In genomic region chr14:79638647-79639266, GRCh38 we compare ENCODE assay signal across 27 cellular contexts.
DNase-seq lines count a peak whose midpoint lies in the region; ATAC-seq and TF ChIP-seq lines count a peak whose summit lies in the region.
"Had no signal": no experiment of that assay in that cellular context is flagged by ENCODE, and none has a peak within 500 bp of the region (broad histone marks: within the 10 kb centered on the region; RNA-seq: fewer than 3 reads in every experiment).

No MANE protein-coding gene starts in this region.

- DNase-seq in NCI-H524 (lab: John Stamatoyannopoulos, UW) (peak; percentile 22 to 56), NCI-H524 treated with DMSO at 0.1 percent for 48 hours (lab: John Stamatoyannopoulos, UW) (no peak), cerebellar cortex (ENCODE audit: low spot score) (peak; percentile 99), mesenchymal stem cell (no peak), superior temporal gyrus (ENCODE audit: extremely low spot score) (peak; percentile 64), testis (no peak)
- no peak for DNase-seq in activated naive CD8-positive, alpha-beta T cell treated with anti-CD3 and anti-CD28 coated beads for 36 hours
- DNase-seq: 8988T; activated CD4-positive, alpha-beta T cell treated with anti-CD3 and anti-CD28 coated beads, Interleukin-2, amount 50 U/mL, for 1 hour; activated naive CD4-positive, alpha-beta T cell treated with anti-CD3 and anti-CD28 coated beads, Interleukin-2, amount 10 ng/mL, durations not matched to agents 7 days and 5 days; aorta; CD8-positive, alpha-beta memory T cell; DMS53; glutamatergic neuron; KG1; left ventricle myocardium superior; midbrain; MM.1S; NCI-H1417 treated with DMSO at 0.1 percent for 48 hours; NCI-H748 treated with DMSO at 0.1 percent for 48 hours; nephron progenitor cell had no signal

- H3K36me3 ChIP-seq in mesenchymal stem cell (ENCODE audit: control insufficient read depth in 1 of 2, insufficient read depth in 2 of 2, low read depth in 1 of 2, low read length in 2 of 2) (no peaks in the 10 kb centered on the region), testis (ENCODE audit: low read depth, missing control alignments) (no peaks in the 10 kb centered on the region)

- H2AK5ac ChIP-seq in mesenchymal stem cell (ENCODE audit: low read length, severe bottlenecking): no peak overlapping the region

- no peaks in the 10 kb centered on the region for H3K79me1 ChIP-seq in mesenchymal stem cell (replicated peaks; ENCODE audit: low read length, poor library complexity, severe bottlenecking)

- H2BK12ac ChIP-seq in mesenchymal stem cell (ENCODE audit: low read length in 2 of 2): no peak overlapping the region

- H2BK5ac ChIP-seq in mesenchymal stem cell (ENCODE audit: low read depth, low read length, poor library complexity, severe bottlenecking): no peak overlapping the region

- no peak overlapping the region for H2AFZ ChIP-seq in mesenchymal stem cell (ENCODE audit: low read depth, low read length)
- H2AFZ ChIP-seq: parathyroid adenoma had no signal

- no peak for ATAC-seq in esophagus mucosa
- ATAC-seq: left ventricle myocardium superior had no signal

- no peak overlapping the region for H4K91ac ChIP-seq in mesenchymal stem cell (ENCODE audit: low read length)

- no peak overlapping the region for H3K23ac ChIP-seq in mesenchymal stem cell (ENCODE audit: low read length in 2 of 2)

- WGBS in mesenchymal stem cell: 89% methylated on average over 6 of the region's 6 CpGs
- WGBS in testis, 2 donors: 58 to 66% methylated on average over 6 of the region's 6 CpGs

- H3K14ac ChIP-seq in mesenchymal stem cell (ENCODE audit: low read length in 2 of 2): no peak overlapping the region

- H3K9ac ChIP-seq in mesenchymal stem cell (ENCODE audit: low read length): no peak overlapping the region
- H3K9ac ChIP-seq: parathyroid adenoma had no signal

- no peak overlapping the region for H3K27ac ChIP-seq in mesenchymal stem cell (ENCODE audit: low read length, poor library complexity, severe bottlenecking)
- H3K27ac ChIP-seq in testis: no peak overlapping the region
- H3K27ac ChIP-seq: parathyroid adenoma, RWPE1, SK-N-MC had no signal

- intact Hi-C loops in testis (cut with DNase I; ENCODE audit: low total_unique reads): no loop called here

- peak overlapping the region; percentile 30 for H4K8ac ChIP-seq in mesenchymal stem cell (ENCODE audit: low read length)

- no peak overlapping the region for H3K4me2 ChIP-seq in mesenchymal stem cell (ENCODE audit: low read length, poor library complexity, severe bottlenecking)

- no peak overlapping the region for H2BK120ac ChIP-seq in mesenchymal stem cell (ENCODE audit: low read depth, low read length)

- H3K27ac Mint-ChIP-seq in activated naive CD8-positive, alpha-beta T cell treated with anti-CD3 and anti-CD28 coated beads for 36 hours: no peak overlapping the region
- H3K27ac Mint-ChIP-seq: activated naive CD4-positive, alpha-beta T cell treated with anti-CD3 and anti-CD28 coated beads, Interleukin-2, amount 10 ng/mL, durations not matched to agents 7 days and 5 days; activated T-helper 1 cell treated with anti-CD3 and anti-CD28 coated beads, Interleukin-12 subunit alpha, Interleukin-12 subunit beta, Interleukin-2, Interleukin-4 antibody, amounts not matched to agents 30 ng/mL and 10 ng/mL and 1 ng/mL, durations not matched to agents 14 hours and 24 hours and 36 hours; CD8-positive, alpha-beta memory T cell; T-helper 2 cell treated with Interferon-gamma antibody and Interleukin-4, amounts not matched to agents 5 μg/mL and 100 μg/mL, for 36 hours had no signal

- H3K4me3 ChIP-seq in mesenchymal stem cell (ENCODE audit: insufficient read depth in 1 of 2, low read depth in 1 of 2, low read length in 2 of 2) (no peak overlapping the region), testis (no peak overlapping the region)
- H3K4me3 ChIP-seq: SK-N-MC had no signal

- no peaks in the 10 kb centered on the region for H3K36me3 Mint-ChIP-seq in activated naive CD8-positive, alpha-beta T cell treated with anti-CD3 and anti-CD28 coated beads for 36 hours
- H3K36me3 Mint-ChIP-seq: activated naive CD4-positive, alpha-beta T cell treated with anti-CD3 and anti-CD28 coated beads, Interleukin-2, amount 10 ng/mL, durations not matched to agents 7 days and 5 days; CD8-positive, alpha-beta memory T cell had no signal

- H3K27me3 ChIP-seq in mesenchymal stem cell (ENCODE audit: control insufficient read depth in 1 of 2, insufficient read depth in 1 of 2, low read length in 2 of 2) (no peaks in the 10 kb centered on the region), testis (no peaks in the 10 kb centered on the region)

- no peaks in the 10 kb centered on the region for H3K4me1 Mint-ChIP-seq in activated naive CD8-positive, alpha-beta T cell treated with anti-CD3 and anti-CD28 coated beads for 36 hours
- H3K4me1 Mint-ChIP-seq: activated naive CD4-positive, alpha-beta T cell treated with anti-CD3 and anti-CD28 coated beads, Interleukin-2, amount 10 ng/mL, durations not matched to agents 7 days and 5 days; CD8-positive, alpha-beta memory T cell had no signal

- no peak overlapping the region for H3K4ac ChIP-seq in mesenchymal stem cell (ENCODE audit: low read depth in 1 of 2, low read length in 2 of 2)

- no peaks in the 10 kb centered on the region for H3K27me3 Mint-ChIP-seq in activated naive CD8-positive, alpha-beta T cell treated with anti-CD3 and anti-CD28 coated beads for 36 hours
- H3K27me3 Mint-ChIP-seq: activated naive CD4-positive, alpha-beta T cell treated with anti-CD3 and anti-CD28 coated beads, Interleukin-2, amount 10 ng/mL, durations not matched to agents 7 days and 5 days; CD8-positive, alpha-beta memory T cell had no signal

- peaks cover 6% of the 10 kb centered on the region for H3K9me3 Mint-ChIP-seq in activated naive CD8-positive, alpha-beta T cell treated with anti-CD3 and anti-CD28 coated beads for 36 hours
- H3K9me3 Mint-ChIP-seq: T-helper 2 cell treated with Interferon-gamma antibody and Interleukin-4, amounts not matched to agents 5 μg/mL and 100 μg/mL, for 36 hours had no signal

- H3K4me3 Mint-ChIP-seq in activated naive CD8-positive, alpha-beta T cell treated with anti-CD3 and anti-CD28 coated beads for 36 hours: no peak overlapping the region
- H3K4me3 Mint-ChIP-seq: activated naive CD4-positive, alpha-beta T cell treated with anti-CD3 and anti-CD28 coated beads, Interleukin-2, amount 10 ng/mL, durations not matched to agents 7 days and 5 days; activated T-helper 1 cell treated with anti-CD3 and anti-CD28 coated beads, Interleukin-12 subunit alpha, Interleukin-12 subunit beta, Interleukin-2, Interleukin-4 antibody, amounts not matched to agents 30 ng/mL and 10 ng/mL and 1 ng/mL, durations not matched to agents 14 hours and 24 hours and 36 hours; CD8-positive, alpha-beta memory T cell; nephron progenitor cell; T-helper 2 cell treated with Interferon-gamma antibody and Interleukin-4, amounts not matched to agents 5 μg/mL and 100 μg/mL, for 36 hours had no signal

- no peak for TF ChIP-seq POLR2A in testis (IDR thresholded peaks at IDR 0.05)

- peaks cover 4% of the 10 kb centered on the region for H3K9me3 ChIP-seq in mesenchymal stem cell (ENCODE audit: control insufficient read depth, low read length)
- no peaks in the 10 kb centered on the region for H3K9me3 ChIP-seq in testis

- no peak for TF ChIP-seq CTCF in testis (IDR thresholded peaks at IDR 0.05)

- H3K18ac ChIP-seq in mesenchymal stem cell (ENCODE audit: low read depth in 1 of 2, low read length in 2 of 2): no peak overlapping the region

- no peak overlapping the region for H2BK15ac ChIP-seq in mesenchymal stem cell (ENCODE audit: low read depth, poor library complexity, severe bottlenecking)

- H3K4me1 ChIP-seq in mesenchymal stem cell (ENCODE audit: control insufficient read depth, insufficient read depth, low read depth, low read length) (no peaks in the 10 kb centered on the region), testis (no peaks in the 10 kb centered on the region)

Comparison
In these comparisons a context has a peak if more than half of its experiments do, and no peak if none do; other contexts are left out.
1. DNase-seq: peak in NCI-H524 (2 of 2), cerebellar cortex (single experiment) and superior temporal gyrus (single experiment); none in NCI-H524 treated with DMSO at 0.1 percent for 48 hours (single experiment), mesenchymal stem cell (single experiment), activated naive CD8-positive, alpha-beta T cell treated with anti-CD3 and anti-CD28 coated beads for 36 hours (single experiment) and testis (single experiment).